Comparison of ENCODE assay signal across 1 cellular context in the genomic region with DNA sequence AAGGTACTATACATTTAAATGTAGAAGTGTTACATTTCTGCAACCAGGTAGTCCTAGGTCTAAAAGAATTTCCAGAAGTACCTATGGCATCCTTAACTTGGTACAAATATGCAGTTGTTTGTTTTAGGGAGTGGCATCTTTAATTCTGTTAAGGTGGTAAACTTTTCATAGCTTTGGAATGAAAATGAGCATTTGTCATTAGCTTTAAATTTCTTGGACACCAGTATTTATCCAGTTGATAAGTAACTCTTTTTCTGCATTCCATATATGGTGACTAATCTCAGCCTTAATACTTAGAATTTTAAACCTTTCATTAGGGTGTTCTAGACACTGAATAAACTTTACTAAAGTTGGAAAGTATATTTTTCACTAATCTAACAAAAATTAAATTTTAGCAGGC.
TF ChIP-seq lines count a peak whose summit lies in the region.

No MANE protein-coding gene starts in this region.

TF ChIP-seq in HepG2, 621 proteins besides CTCF, POLR2A, EP300 and RAD21:
- TF ChIP-seq ZBTB8A (CRISPR knock-in tag; IDR thresholded peaks at IDR 0.05; ENCODE audit: borderline replicate concordance, low read depth) (no peak), SNRNP70 (IDR thresholded peaks at IDR 0.05; ENCODE audit: low read depth, low read length) (no peak), PRMT3 (CRISPR knock-in tag; IDR thresholded peaks at IDR 0.05; ENCODE audit: borderline replicate concordance, low read depth) (no peak)
- TF ChIP-seq, protein P1, sequence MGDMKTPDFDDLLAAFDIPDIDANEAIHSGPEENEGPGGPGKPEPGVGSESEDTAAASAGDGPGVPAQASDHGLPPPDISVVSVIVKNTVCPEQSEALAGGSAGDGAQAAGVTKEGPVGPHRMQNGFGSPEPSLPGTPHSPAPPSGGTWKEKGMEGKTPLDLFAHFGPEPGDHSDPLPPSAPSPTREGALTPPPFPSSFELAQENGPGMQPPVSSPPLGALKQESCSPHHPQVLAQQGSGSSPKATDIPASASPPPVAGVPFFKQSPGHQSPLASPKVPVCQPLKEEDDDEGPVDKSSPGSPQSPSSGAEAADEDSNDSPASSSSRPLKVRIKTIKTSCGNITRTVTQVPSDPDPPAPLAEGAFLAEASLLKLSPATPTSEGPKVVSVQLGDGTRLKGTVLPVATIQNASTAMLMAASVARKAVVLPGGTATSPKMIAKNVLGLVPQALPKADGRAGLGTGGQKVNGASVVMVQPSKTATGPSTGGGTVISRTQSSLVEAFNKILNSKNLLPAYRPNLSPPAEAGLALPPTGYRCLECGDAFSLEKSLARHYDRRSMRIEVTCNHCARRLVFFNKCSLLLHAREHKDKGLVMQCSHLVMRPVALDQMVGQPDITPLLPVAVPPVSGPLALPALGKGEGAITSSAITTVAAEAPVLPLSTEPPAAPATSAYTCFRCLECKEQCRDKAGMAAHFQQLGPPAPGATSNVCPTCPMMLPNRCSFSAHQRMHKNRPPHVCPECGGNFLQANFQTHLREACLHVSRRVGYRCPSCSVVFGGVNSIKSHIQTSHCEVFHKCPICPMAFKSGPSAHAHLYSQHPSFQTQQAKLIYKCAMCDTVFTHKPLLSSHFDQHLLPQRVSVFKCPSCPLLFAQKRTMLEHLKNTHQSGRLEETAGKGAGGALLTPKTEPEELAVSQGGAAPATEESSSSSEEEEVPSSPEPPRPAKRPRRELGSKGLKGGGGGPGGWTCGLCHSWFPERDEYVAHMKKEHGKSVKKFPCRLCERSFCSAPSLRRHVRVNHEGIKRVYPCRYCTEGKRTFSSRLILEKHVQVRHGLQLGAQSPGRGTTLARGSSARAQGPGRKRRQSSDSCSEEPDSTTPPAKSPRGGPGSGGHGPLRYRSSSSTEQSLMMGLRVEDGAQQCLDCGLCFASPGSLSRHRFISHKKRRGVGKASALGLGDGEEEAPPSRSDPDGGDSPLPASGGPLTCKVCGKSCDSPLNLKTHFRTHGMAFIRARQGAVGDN (CRISPR knock-in tag; IDR thresholded peaks at IDR 0.05), result no peak
- TF ChIP-seq, protein P2, sequence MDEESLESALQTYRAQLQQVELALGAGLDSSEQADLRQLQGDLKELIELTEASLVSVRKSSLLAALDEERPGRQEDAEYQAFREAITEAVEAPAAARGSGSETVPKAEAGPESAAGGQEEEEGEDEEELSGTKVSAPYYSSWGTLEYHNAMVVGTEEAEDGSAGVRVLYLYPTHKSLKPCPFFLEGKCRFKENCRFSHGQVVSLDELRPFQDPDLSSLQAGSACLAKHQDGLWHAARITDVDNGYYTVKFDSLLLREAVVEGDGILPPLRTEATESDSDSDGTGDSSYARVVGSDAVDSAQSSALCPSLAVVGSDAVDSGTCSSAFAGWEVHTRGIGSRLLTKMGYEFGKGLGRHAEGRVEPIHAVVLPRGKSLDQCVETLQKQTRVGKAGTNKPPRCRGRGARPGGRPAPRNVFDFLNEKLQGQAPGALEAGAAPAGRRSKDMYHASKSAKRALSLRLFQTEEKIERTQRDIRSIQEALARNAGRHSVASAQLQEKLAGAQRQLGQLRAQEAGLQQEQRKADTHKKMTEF (CRISPR knock-in tag; IDR thresholded peaks at IDR 0.05), result no peak
- TF ChIP-seq, protein P3, sequence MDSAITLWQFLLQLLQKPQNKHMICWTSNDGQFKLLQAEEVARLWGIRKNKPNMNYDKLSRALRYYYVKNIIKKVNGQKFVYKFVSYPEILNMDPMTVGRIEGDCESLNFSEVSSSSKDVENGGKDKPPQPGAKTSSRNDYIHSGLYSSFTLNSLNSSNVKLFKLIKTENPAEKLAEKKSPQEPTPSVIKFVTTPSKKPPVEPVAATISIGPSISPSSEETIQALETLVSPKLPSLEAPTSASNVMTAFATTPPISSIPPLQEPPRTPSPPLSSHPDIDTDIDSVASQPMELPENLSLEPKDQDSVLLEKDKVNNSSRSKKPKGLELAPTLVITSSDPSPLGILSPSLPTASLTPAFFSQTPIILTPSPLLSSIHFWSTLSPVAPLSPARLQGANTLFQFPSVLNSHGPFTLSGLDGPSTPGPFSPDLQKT (CRISPR knock-in tag; IDR thresholded peaks at IDR 0.05; ENCODE audit: borderline replicate concordance), result no peak
